Comparison of ENCODE assay signal across 32 cellular contexts in genomic region chr7:77484785-77485184, GRCh38.
"Had no signal": no experiment of that assay in that cellular context is flagged by ENCODE, and none has a peak within 500 bp of the region (broad histone marks: within the 10 kb centered on the region; RNA-seq: fewer than 3 reads in every experiment).

No MANE protein-coding gene starts in this region.

- H3K27me3 ChIP-seq: colonic mucosa, esophagus squamous epithelium, heart right ventricle, right atrium auricular region, suprapubic skin, vagina had no signal

- H3K27ac Mint-ChIP-seq: dendritic cell treated with granulocyte-macrophage colony-stimulating factor and Interleukin-4, amounts not matched to agents 40 ng/mL and 50 ng/mL, for 4 days; memory B cell; natural killer cell treated with Interleukin-12 subunit alpha and Interleukin-12 subunit beta and Interleukin-15 and Interleukin-18, amount 100 ng/mL, for 72 hours had no signal

- H3K27ac ChIP-seq: colonic mucosa, heart right ventricle, lower lobe of right lung, prostate gland, right atrium auricular region, suprapubic skin, vagina had no signal

- FAIRE-seq: endothelial cell of umbilical vein, islet of Langerhans had no signal

- H3K4me1 Mint-ChIP-seq: neural crest cell had no signal

- H3K4me2 ChIP-seq: smooth muscle cell had no signal

- H3K4me3 Mint-ChIP-seq: dendritic cell treated with granulocyte-macrophage colony-stimulating factor and Interleukin-4, amounts not matched to agents 40 ng/mL and 50 ng/mL, for 4 days; memory B cell; naive B cell; natural killer cell treated with Interleukin-12 subunit alpha and Interleukin-12 subunit beta and Interleukin-15 and Interleukin-18, amount 100 ng/mL, for 72 hours; neural crest cell; stimulated activated naive CD8-positive, alpha-beta T cell treated with anti-CD3 and anti-CD28 coated beads, Interleukin-15, amount 100 ng/mL, for 72 hours had no signal

- H3K27me3 Mint-ChIP-seq: dendritic cell treated with granulocyte-macrophage colony-stimulating factor and Interleukin-4, amounts not matched to agents 40 ng/mL and 50 ng/mL, for 4 days; natural killer cell treated with Interleukin-12 subunit alpha and Interleukin-12 subunit beta and Interleukin-15 and Interleukin-18, amount 100 ng/mL, for 72 hours had no signal

- H3K9me3 ChIP-seq: colonic mucosa, esophagus squamous epithelium, heart right ventricle, lower lobe of right lung, mucosa of descending colon, prostate gland, right atrium auricular region, suprapubic skin, vagina had no signal

- DNase-seq: colonic mucosa; effector CD8-positive, alpha-beta T cell; erythroblast; esophagus squamous epithelium; foreskin melanocyte; glutamatergic neuron; heart right ventricle; hippocampal formation; kidney glomerular epithelial cell; left ventricle myocardium superior; lower lobe of right lung; mucosa of descending colon; naive B cell; nucleus accumbens; stimulated activated CD4-positive, alpha-beta T cell treated with anti-CD3 and anti-CD28 coated beads, Interleukin-12 subunit alpha, Interleukin-12 subunit beta, amount 100 ng/mL, for 4 hours; stimulated activated CD4-positive, alpha-beta T cell treated with anti-CD3 and anti-CD28 coated beads, Interleukin-1b, Interleukin-23, amount 100 ng/mL, for 48 hours; stimulated activated CD4-positive, alpha-beta T cell treated with anti-CD3 and anti-CD28 coated beads, Interleukin-4, amount 100 ng/mL, for 1 hour; stimulated activated CD8-positive, alpha-beta memory T cell treated with anti-CD3 and anti-CD28 coated beads, Interleukin-4, amount 100 ng/mL, for 48 hours; stimulated activated naive CD4-positive, alpha-beta T cell; stimulated activated naive CD8-positive, alpha-beta T cell treated with anti-CD3 and anti-CD28 coated beads, Interleukin-15, amount 100 ng/mL, for 72 hours; trophoblast cell had no signal

- H3K36me3 Mint-ChIP-seq: memory B cell; naive B cell; natural killer cell treated with Interleukin-12 subunit alpha and Interleukin-12 subunit beta and Interleukin-15 and Interleukin-18, amount 100 ng/mL, for 72 hours had no signal

- H3K4me1 ChIP-seq: right atrium auricular region, vagina had no signal

- H3K4me3 ChIP-seq: colonic mucosa, esophagus squamous epithelium, heart right ventricle, lower lobe of right lung, mucosa of descending colon, prostate gland, right atrium auricular region, smooth muscle cell, suprapubic skin, vagina had no signal

- H3K9me3 Mint-ChIP-seq: dendritic cell treated with granulocyte-macrophage colony-stimulating factor and Interleukin-4, amounts not matched to agents 40 ng/mL and 50 ng/mL, for 4 days; memory B cell; naive B cell; natural killer cell treated with Interleukin-12 subunit alpha and Interleukin-12 subunit beta and Interleukin-15 and Interleukin-18, amount 100 ng/mL, for 72 hours; neural crest cell; stimulated activated naive CD8-positive, alpha-beta T cell treated with anti-CD3 and anti-CD28 coated beads, Interleukin-15, amount 100 ng/mL, for 72 hours had no signal

- H3K36me3 ChIP-seq: colonic mucosa, esophagus squamous epithelium, heart right ventricle, lower lobe of right lung, prostate gland, right atrium auricular region, suprapubic skin, vagina had no signal
